In the genomic region with DNA sequence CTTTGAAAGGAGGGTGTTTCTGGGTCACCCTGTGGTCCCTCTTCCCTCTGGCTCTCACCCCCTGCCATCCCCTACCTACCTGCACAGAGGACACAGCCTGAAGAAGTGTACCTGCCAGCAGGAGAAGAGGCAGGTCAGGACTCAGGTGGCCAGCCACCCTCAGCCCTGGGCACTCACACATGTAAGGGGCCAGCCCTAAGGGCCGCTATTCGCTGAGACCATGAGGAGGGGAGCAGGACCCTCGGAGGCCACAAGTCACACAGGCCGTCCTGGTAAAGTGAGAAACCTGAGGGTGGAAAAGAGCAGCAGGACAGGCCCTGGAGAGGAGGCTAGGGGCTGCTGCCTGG, we compare ENCODE assay signal across 8 cellular contexts. TPM values are rescaled to one million over a fixed set of nuclear protein-coding genes. Genes with fewer than 3 reads are reported as not detected.
DNase-seq lines count a peak whose midpoint lies in the region; ATAC-seq, FAIRE-seq and TF ChIP-seq lines count a peak whose summit lies in the region.

No MANE protein-coding gene starts in this region.

- peaks cover 24% of the 10 kb centered on the region for H3K36me3 Mint-ChIP-seq in activated CD4-positive, alpha-beta T cell treated with anti-CD3 and anti-CD28 coated beads, Interleukin-2, amount 10 ng/mL, durations not matched to agents 7 days and 5 days (ENCODE audit: low read depth)
- H3K36me3 Mint-ChIP-seq in activated CD8-positive, alpha-beta T cell treated with anti-CD3 and anti-CD28 coated beads, Interleukin-2, amount 10 ng/mL, durations not matched to agents 7 days and 5 days (ENCODE audit: low read depth), result peaks cover 40% of the 10 kb centered on the region

- dilution Hi-C loops in keratinocyte (cut with MboI; ENCODE audit: extremely low pct_ligation_motif_present, low sequenced_read_pairs), result no loop called here

- H3K9me3 ChIP-seq in keratinocyte (ENCODE audit: control insufficient read depth, low read depth, low read length) (no peaks in the 10 kb centered on the region), thoracic aorta (no peaks in the 10 kb centered on the region)

- H3K79me2 ChIP-seq in keratinocyte (ENCODE audit: control insufficient read depth, insufficient read depth, low read length), result peaks cover 23% of the 10 kb centered on the region

- no peak for FAIRE-seq in keratinocyte (lab: Jason Lieb, UNC)

- H3K4me3 ChIP-seq in keratinocyte (ENCODE audit: control insufficient read depth in 2 of 3, extremely low read depth in 1 of 3, insufficient read depth in 2 of 3, low read depth in 1 of 3, low read length in 3 of 3), result peak overlapping the region; percentile 63 to 81 (median 76)
- H3K4me3 ChIP-seq in thoracic aorta, result peak overlapping the region; percentile 77

- H3K27me3 Mint-ChIP-seq in activated CD4-positive, alpha-beta T cell treated with anti-CD3 and anti-CD28 coated beads, Interleukin-2, amount 10 ng/mL, durations not matched to agents 7 days and 5 days, result peaks cover 3% of the 10 kb centered on the region
- peaks cover 6% of the 10 kb centered on the region for H3K27me3 Mint-ChIP-seq in activated CD8-positive, alpha-beta T cell treated with anti-CD3 and anti-CD28 coated beads, Interleukin-2, amount 10 ng/mL, durations not matched to agents 7 days and 5 days (ENCODE audit: low read depth)

- POLR2A ChIA-PET in activated CD4-positive, alpha-beta T cell treated with anti-CD3 and anti-CD28 coated beads, Interleukin-2, amount 10 ng/mL, durations not matched to agents 7 days and 5 days (lab: Charles Lee), result no interaction called here
- POLR2A ChIA-PET in activated CD8-positive, alpha-beta T cell treated with anti-CD3 and anti-CD28 coated beads, Interleukin-2, amount 10 ng/mL, durations not matched to agents 7 days and 5 days (lab: Charles Lee), result interaction anchor here (1.1 to 2.9 kb wide), 4 partner anchors 15 to 49 kb away, joined by 3 to 43 read pairs (median 10); a partner anchor contains a TSS

- H3K27ac Mint-ChIP-seq in activated CD4-positive, alpha-beta T cell treated with anti-CD3 and anti-CD28 coated beads, Interleukin-2, amount 10 ng/mL, durations not matched to agents 7 days and 5 days, result peak overlapping the region; percentile 99
- peak overlapping the region; percentile 97 for H3K27ac Mint-ChIP-seq in activated CD8-positive, alpha-beta T cell treated with anti-CD3 and anti-CD28 coated beads, Interleukin-2, amount 10 ng/mL, durations not matched to agents 7 days and 5 days

- H3K27ac ChIP-seq in keratinocyte (ENCODE audit: control insufficient read depth, insufficient read depth, low read length) (peak overlapping the region; percentile 86), thoracic aorta (peak overlapping the region in 1 of 2 donors; percentile 82)

- H3K27me3 ChIP-seq in keratinocyte (ENCODE audit: control insufficient read depth, extremely low read depth, insufficient read depth, low read length), result no peaks in the 10 kb centered on the region
- no peaks in the 10 kb centered on the region for H3K27me3 ChIP-seq in thoracic aorta (replicated peaks; ENCODE audit: insufficient read depth)

- peak overlapping the region; percentile 85 for H3K9ac ChIP-seq in keratinocyte (ENCODE audit: control insufficient read depth, extremely low read depth, insufficient read depth, low read length)

- H4K20me1 ChIP-seq in keratinocyte (ENCODE audit: control insufficient read depth, extremely low read depth, insufficient read depth, low read length), result no peaks in the 10 kb centered on the region

- H2AFZ ChIP-seq in keratinocyte (ENCODE audit: control insufficient read depth, low read length), result peak overlapping the region; percentile 57

- CTCF ChIA-PET in activated CD4-positive, alpha-beta T cell treated with anti-CD3 and anti-CD28 coated beads, Interleukin-2, amount 10 ng/mL, durations not matched to agents 7 days and 5 days (lab: Charles Lee), result interaction anchor here (0.7 to 2.5 kb wide), 8 partner anchors 14 to 68 kb away, joined by 3 to 16 read pairs (median 11); a partner anchor contains a TSS
- CTCF ChIA-PET in activated CD8-positive, alpha-beta T cell treated with anti-CD3 and anti-CD28 coated beads, Interleukin-2, amount 10 ng/mL, durations not matched to agents 7 days and 5 days (lab: Charles Lee), result interaction anchor here (1.0 to 4.9 kb wide), 9 partner anchors 11 to 57 kb away, joined by 3 to 33 read pairs (median 9); a partner anchor contains a TSS

- H3K4me3 Mint-ChIP-seq in activated CD4-positive, alpha-beta T cell treated with anti-CD3 and anti-CD28 coated beads, Interleukin-2, amount 10 ng/mL, durations not matched to agents 7 days and 5 days, result peak overlapping the region; percentile 93
- peak overlapping the region; percentile 92 for H3K4me3 Mint-ChIP-seq in activated CD8-positive, alpha-beta T cell treated with anti-CD3 and anti-CD28 coated beads, Interleukin-2, amount 10 ng/mL, durations not matched to agents 7 days and 5 days

- no peak for ATAC-seq in activated CD8-positive, alpha-beta T cell treated with anti-CD3 and anti-CD28 coated beads, Interleukin-2, amount 10 ng/mL, durations not matched to agents 7 days and 5 days
- no peak for ATAC-seq in thoracic aorta (ENCODE audit: insufficient number of reproducible peaks, low FRiP score, low read depth)

- peak overlapping the region; percentile 95 for H3K4me2 ChIP-seq in keratinocyte (ENCODE audit: control insufficient read depth, extremely low read depth, insufficient read depth, low read depth, low read length)

- H3K4me1 ChIP-seq in keratinocyte (ENCODE audit: control insufficient read depth, extremely low read depth, insufficient read depth, low read length) (peaks cover 29% of the 10 kb centered on the region), thoracic aorta (ENCODE audit: control insufficient read depth in 1 of 2, low read depth in 2 of 2) (peaks cover 8 to 30% of the 10 kb centered on the region in 2 donors)

- DNase-seq in activated CD4-positive, alpha-beta T cell treated with anti-CD3 and anti-CD28 coated beads, Interleukin-2, amount 10 ng/mL, durations not matched to agents 7 days and 5 days, result no peak
- DNase-seq in activated CD4-positive, alpha-beta T cell treated with anti-CD3 and anti-CD28 coated beads for 48 hours, result no peak
- no peak for DNase-seq in activated CD8-positive, alpha-beta T cell treated with anti-CD3 and anti-CD28 coated beads, Interleukin-2, amount 10 ng/mL, durations not matched to agents 7 days and 5 days
- DNase-seq in keratinocyte (ENCODE audit: low read depth, low spot score) (no peak), thoracic aorta (ENCODE audit: low spot score) (no peak), COLO829 (ENCODE audit: low spot score) (no peak), midbrain (lab: John Stamatoyannopoulos, UW) (no peak)
- no peak for DNase-seq in activated CD4-positive, alpha-beta T cell treated with anti-CD3 and anti-CD28 coated beads, Interleukin-2, amount 50 U/mL, for 4 hours

- H3K9me3 Mint-ChIP-seq in activated CD4-positive, alpha-beta T cell treated with anti-CD3 and anti-CD28 coated beads, Interleukin-2, amount 10 ng/mL, durations not matched to agents 7 days and 5 days, result no peaks in the 10 kb centered on the region
- no peaks in the 10 kb centered on the region for H3K9me3 Mint-ChIP-seq in activated CD8-positive, alpha-beta T cell treated with anti-CD3 and anti-CD28 coated beads, Interleukin-2, amount 10 ng/mL, durations not matched to agents 7 days and 5 days (ENCODE audit: insufficient read depth)

- H3K36me3 ChIP-seq in keratinocyte (ENCODE audit: control insufficient read depth in 2 of 2, extremely low read depth in 1 of 2, insufficient read depth in 2 of 2, low read length in 2 of 2) (peaks cover 27 to 33% of the 10 kb centered on the region in 2 experiments), thoracic aorta (no peaks in the 10 kb centered on the region)

- H3K9me1 ChIP-seq in keratinocyte (ENCODE audit: control insufficient read depth, extremely low read depth, insufficient read depth, low read length), result no peaks in the 10 kb centered on the region

- H3K4me1 Mint-ChIP-seq in activated CD4-positive, alpha-beta T cell treated with anti-CD3 and anti-CD28 coated beads, Interleukin-2, amount 10 ng/mL, durations not matched to agents 7 days and 5 days, result peaks cover 55% of the 10 kb centered on the region
- peaks cover 25% of the 10 kb centered on the region for H3K4me1 Mint-ChIP-seq in activated CD8-positive, alpha-beta T cell treated with anti-CD3 and anti-CD28 coated beads, Interleukin-2, amount 10 ng/mL, durations not matched to agents 7 days and 5 days (ENCODE audit: low read depth)

- no peak for TF ChIP-seq CTCF in keratinocyte (optimal IDR thresholded peaks at IDR 0.05 in 1 of 3, IDR thresholded peaks at IDR 0.05 in 1 of 3, conservative IDR thresholded peaks at IDR 0.05 in 1 of 3; ENCODE audit: extremely low read depth in 1 of 3, insufficient read depth in 2 of 3, low read length in 3 of 3)
- TF ChIP-seq CTCF in thoracic aorta (IDR thresholded peaks at IDR 0.05), result no peak

RNA-seq across cellular contexts. Expression of a gene that starts 1.2 kb away (rescaled TPM):
- total RNA-seq in activated CD4-positive, alpha-beta T cell treated with anti-CD3 and anti-CD28 coated beads, Interleukin-2, amount 10 ng/mL, durations not matched to agents 7 days and 5 days, result 10 to 100 TPM; 55.5 to 57.6 TPM
- total RNA-seq in activated CD8-positive, alpha-beta T cell treated with anti-CD3 and anti-CD28 coated beads, Interleukin-2, amount 10 ng/mL, durations not matched to agents 7 days and 5 days, result 10 to 100 TPM; 52.7 to 66.8 TPM
- 18.7 to 48.9 TPM (median 27.0 TPM) in 3 replicates for polyA plus RNA-seq in keratinocyte
- polyA plus RNA-seq in keratinocyte (2011; ENCODE audit: low read depth), result 7.4 TPM
- polyA plus RNA-seq in keratinocyte (2011; cell fraction: cytosol; rRNA removed), result 11.4 TPM in 2 replicates
- polyA plus RNA-seq in keratinocyte (2011; cell fraction: nucleus; rRNA removed), result 207 and 235 TPM in 2 replicates
- polyA plus RNA-seq in keratinocyte (2012; ENCODE audit: low replicate concordance), result 17.6 and 43.9 TPM in 2 replicates
- 12.8 to 14.5 TPM (median 13.8 TPM) in 3 replicates for polyA minus RNA-seq in keratinocyte
- polyA minus RNA-seq in keratinocyte (2011; cell fraction: cytosol; rRNA and poly(A)+ RNA removed), result 15.2 TPM
- polyA minus RNA-seq in keratinocyte (2011; cell fraction: nucleus; rRNA and poly(A)+ RNA removed), result 22.2 and 23.7 TPM in 2 replicates
- total RNA-seq in thoracic aorta, result 10 to 100 TPM; 21.1 to 35.3 TPM

RNA-seq across cellular contexts. Expression of a gene that starts 19.7 kb away (rescaled TPM):
- 10 to 100 TPM; 46.5 to 56.9 TPM for total RNA-seq in activated CD4-positive, alpha-beta T cell treated with anti-CD3 and anti-CD28 coated beads, Interleukin-2, amount 10 ng/mL, durations not matched to agents 7 days and 5 days
- total RNA-seq in activated CD8-positive, alpha-beta T cell treated with anti-CD3 and anti-CD28 coated beads, Interleukin-2, amount 10 ng/mL, durations not matched to agents 7 days and 5 days, result 10 to 100 TPM; 48.4 to 54.5 TPM
- polyA plus RNA-seq in keratinocyte, result 12.6 to 16.9 TPM (median 15.4 TPM) in 3 replicates
- 2.9 TPM for polyA plus RNA-seq in keratinocyte (2011; ENCODE audit: low read depth)
- 11.3 and 12.8 TPM in 2 replicates for polyA plus RNA-seq in keratinocyte (2011; cell fraction: cytosol; rRNA removed)
- 15.4 and 15.6 TPM in 2 replicates for polyA plus RNA-seq in keratinocyte (2011; cell fraction: nucleus; rRNA removed)
- polyA plus RNA-seq in keratinocyte (2012; ENCODE audit: low replicate concordance), result 11.2 and 12.4 TPM in 2 replicates
- polyA minus RNA-seq in keratinocyte, result 14.9 to 19.9 TPM (median 19.3 TPM) in 3 replicates
- polyA minus RNA-seq in keratinocyte (2011; cell fraction: cytosol; rRNA and poly(A)+ RNA removed), result 24.6 TPM
- 11.7 and 12.8 TPM in 2 replicates for polyA minus RNA-seq in keratinocyte (2011; cell fraction: nucleus; rRNA and poly(A)+ RNA removed)
- total RNA-seq in thoracic aorta, result 10 to 100 TPM; 33.8 to 34.2 TPM

RNA-seq across cellular contexts. Expression of a gene that starts 32.0 kb away (rescaled TPM):
- total RNA-seq in activated CD4-positive, alpha-beta T cell treated with anti-CD3 and anti-CD28 coated beads, Interleukin-2, amount 10 ng/mL, durations not matched to agents 7 days and 5 days, result 10 to 100 TPM; 29.7 to 32.7 TPM
- total RNA-seq in activated CD8-positive, alpha-beta T cell treated with anti-CD3 and anti-CD28 coated beads, Interleukin-2, amount 10 ng/mL, durations not matched to agents 7 days and 5 days, result 10 to 100 TPM; 28.9 to 31.4 TPM
- polyA plus RNA-seq in keratinocyte, result 13.2 to 21.2 TPM (median 17.3 TPM) in 3 replicates
- polyA plus RNA-seq in keratinocyte (2011; ENCODE audit: low read depth), result 7.3 TPM
- polyA plus RNA-seq in keratinocyte (2011; cell fraction: cytosol; rRNA removed), result 13.4 and 16.9 TPM in 2 replicates
- polyA plus RNA-seq in keratinocyte (2011; cell fraction: nucleus; rRNA removed), result 29.2 TPM in 2 replicates
- polyA plus RNA-seq in keratinocyte (2012; ENCODE audit: low replicate concordance), result 11.7 and 17.9 TPM in 2 replicates
- 15.0 to 26.4 TPM (median 20.5 TPM) in 3 replicates for polyA minus RNA-seq in keratinocyte
- polyA minus RNA-seq in keratinocyte (2011; cell fraction: cytosol; rRNA and poly(A)+ RNA removed), result 18.4 TPM
- polyA minus RNA-seq in keratinocyte (2011; cell fraction: nucleus; rRNA and poly(A)+ RNA removed), result 12.1 and 15.7 TPM in 2 replicates
- total RNA-seq in thoracic aorta, result 10 to 100 TPM; 22.6 to 27.4 TPM

RNA-seq across cellular contexts. Expression of a gene that starts 48.3 kb away (rescaled TPM):
- 1 to 10 TPM; 4.1 to 5.1 TPM for total RNA-seq in activated CD4-positive, alpha-beta T cell treated with anti-CD3 and anti-CD28 coated beads, Interleukin-2, amount 10 ng/mL, durations not matched to agents 7 days and 5 days
- total RNA-seq in activated CD8-positive, alpha-beta T cell treated with anti-CD3 and anti-CD28 coated beads, Interleukin-2, amount 10 ng/mL, durations not matched to agents 7 days and 5 days, result 1 to 10 TPM; 6.3 to 6.7 TPM
- polyA plus RNA-seq in keratinocyte, result 5.1 to 6.1 TPM (median 5.3 TPM) in 3 replicates
- polyA plus RNA-seq in keratinocyte (2011; ENCODE audit: low read depth), result 4.4 TPM
- polyA plus RNA-seq in keratinocyte (2011; cell fraction: cytosol; rRNA removed), result 1.6 and 2.5 TPM in 2 replicates
- 11.7 and 13.1 TPM in 2 replicates for polyA plus RNA-seq in keratinocyte (2011; cell fraction: nucleus; rRNA removed)
- polyA plus RNA-seq in keratinocyte (2012; ENCODE audit: low replicate concordance), result 3.4 and 4.8 TPM in 2 replicates
- 2.4 to 7.9 TPM (median 6.9 TPM) in 3 replicates for polyA minus RNA-seq in keratinocyte
- 3.1 TPM for polyA minus RNA-seq in keratinocyte (2011; cell fraction: cytosol; rRNA and poly(A)+ RNA removed)
- polyA minus RNA-seq in keratinocyte (2011; cell fraction: nucleus; rRNA and poly(A)+ RNA removed), result 4.3 and 8.8 TPM in 2 replicates
- 1 to 10 TPM; 6.5 to 7.1 TPM for total RNA-seq in thoracic aorta
